14 cellular contexts compared by ENCODE assay signal in genomic region chr18:67117804-67118203, GRCh38.
"Had no signal": no experiment of that assay in that cellular context is flagged by ENCODE, and none has a peak within 500 bp of the region (broad histone marks: within the 10 kb centered on the region; RNA-seq: fewer than 3 reads in every experiment).

No MANE protein-coding gene starts in this region.

- ATAC-seq: naive thymus-derived CD8-positive, alpha-beta T cell; stimulated activated naive B cell treated with anti-CD40 and anti-IgM and Interleukin-4, amounts not matched to agents 10 μg/mL and 1 μg/mL and 100 μg/mL, for 72 hours had no signal

- H3K4me3 ChIP-seq: skin epidermis, tibial nerve, vagina had no signal

- DNase-seq: activated B cell treated with CpG ODN at 0.5 μM for 24 hours; activated CD4-positive, alpha-beta T cell treated with anti-CD3 and anti-CD28 coated beads for 48 hours; activated gamma-delta T cell treated with Interleukin-2 at 50 U/mL for 16 hours; anterior cingulate cortex; head of caudate nucleus; immature natural killer cell; naive thymus-derived CD8-positive, alpha-beta T cell; stimulated activated CD4-positive, alpha-beta T cell treated with anti-CD3 and anti-CD28 coated beads, Interleukin-15, amount 100 ng/mL, for 24 hours; stimulated activated CD4-positive, alpha-beta T cell treated with anti-CD3 and anti-CD28 coated beads, Interleukin-4, amount 100 ng/mL, for 1 hour; stimulated activated naive B cell treated with anti-CD40 and anti-IgM and Interleukin-4, amounts not matched to agents 10 μg/mL and 1 μg/mL and 100 μg/mL, for 72 hours; SW 1271 had no signal
